ENCODE assay signal across 31 cellular contexts in genomic region chr1:200786792-200787191, GRCh38.
"Had no signal": no experiment of that assay in that cellular context is flagged by ENCODE, and none has a peak within 500 bp of the region (broad histone marks: within the 10 kb centered on the region; RNA-seq: fewer than 3 reads in every experiment).

No MANE protein-coding gene starts in this region.

- H3K4me3 ChIP-seq: adrenal gland, body of pancreas, coronary artery, esophagus muscularis mucosa, gastrocnemius medialis had no signal

- H3K9me3 ChIP-seq: body of pancreas, esophagus muscularis mucosa, gastrocnemius medialis had no signal

- ATAC-seq: activated CD4-positive, alpha-beta T cell treated with anti-CD3 and anti-CD28 coated beads for 36 hours; activated CD4-positive, CD25-positive, alpha-beta regulatory T cell treated with anti-CD3 and anti-CD28 coated beads, Interleukin-2, amount 50 U/mL, for 24 hours; activated CD8-positive, alpha-beta memory T cell treated with anti-CD3 and anti-CD28 coated beads, Interleukin-2, amount 10 ng/mL, durations not matched to agents 7 days and 5 days; activated CD8-positive, alpha-beta T cell treated with anti-CD3 and anti-CD28 coated beads, Interleukin-2, amount 10 ng/mL, durations not matched to agents 7 days and 5 days; activated naive CD8-positive, alpha-beta T cell treated with anti-CD3 and anti-CD28 coated beads, Interleukin-2, amount 50 U/mL, for 24 hours; body of pancreas; effector memory CD8-positive, alpha-beta T cell; foreskin keratinocyte; T-helper 17 cell had no signal

- DNase-seq: activated B cell treated with CpG ODN at 0.5 μM for 24 hours; activated CD4-positive, alpha-beta memory T cell treated with anti-CD3 and anti-CD28 coated beads for 36 hours; activated CD4-positive, alpha-beta T cell treated with anti-CD3 and anti-CD28 coated beads for 36 hours; activated CD4-positive, alpha-beta T cell treated with anti-CD3 and anti-CD28 coated beads, Interleukin-2, amount 10 ng/mL, durations not matched to agents 24 days and 14 days; activated CD8-positive, alpha-beta memory T cell treated with anti-CD3 and anti-CD28 coated beads, Interleukin-2, amount 10 ng/mL, durations not matched to agents 7 days and 5 days; activated CD8-positive, alpha-beta memory T cell treated with anti-CD3 and anti-CD28 coated beads, Interleukin-2, amount 50 U/mL, for 4 hours; activated CD8-positive, alpha-beta T cell treated with anti-CD3 and anti-CD28 coated beads, Interleukin-2, amount 10 ng/mL, durations not matched to agents 7 days and 5 days; activated effector memory CD4-positive, alpha-beta T cell treated with anti-CD3 and anti-CD28 coated beads, Interleukin-2, amount 50 U/mL, for 16 hours; activated naive CD4-positive, alpha-beta T cell treated with anti-CD3 and anti-CD28 coated beads for 36 hours; activated naive CD8-positive, alpha-beta T cell treated with anti-CD3 and anti-CD28 coated beads for 36 hours; activated naive CD8-positive, alpha-beta T cell treated with anti-CD3 and anti-CD28 coated beads, Interleukin-2, amount 50 U/mL, for 24 hours; activated T-cell treated with anti-CD3 and anti-CD28 coated beads, Interleukin-2, amount 50 U/mL, for 1 hour; activated T-cell treated with anti-CD3 and anti-CD28 coated beads, Interleukin-2, amount 50 U/mL, for 48 hours; adrenal gland; amygdala; aorta; body of pancreas; dermis blood vessel endothelial cell; effector CD4-positive, alpha-beta T cell; effector memory CD8-positive, alpha-beta T cell; erythroblast; foreskin keratinocyte; gastrocnemius medialis; glutamatergic neuron; T-helper 1 cell; T-helper 17 cell; T1000; WERI-Rb-1 had no signal

- H3K4me1 ChIP-seq: body of pancreas, foreskin keratinocyte had no signal

- H3K27ac ChIP-seq: adrenal gland, body of pancreas, coronary artery, esophagus muscularis mucosa, foreskin keratinocyte, WERI-Rb-1 had no signal

- H3K36me3 ChIP-seq: gastrocnemius medialis had no signal

- H3K27me3 ChIP-seq: adrenal gland, body of pancreas, esophagus muscularis mucosa, foreskin keratinocyte, gastrocnemius medialis had no signal
